10 cellular contexts compared by ENCODE assay signal in genomic region chr22:38981005-38981658, GRCh38. TPM values are rescaled to one million over a fixed set of nuclear protein-coding genes. Genes with fewer than 3 reads are reported as not detected.
A peak's percentile ranks its signal among the peaks of the same experiment; 100 is the strongest.
DNase-seq lines count a peak whose midpoint lies in the region; ATAC-seq and TF ChIP-seq lines count a peak whose summit lies in the region.
"Had no signal": no experiment of that assay in that cellular context is flagged by ENCODE, and none has a peak within 500 bp of the region (broad histone marks: within the 10 kb centered on the region; RNA-seq: fewer than 3 reads in every experiment).

No MANE protein-coding gene starts in this region.

- H3K27ac ChIP-seq in naive thymus-derived CD4-positive, alpha-beta T cell (ENCODE audit: low read depth, low read length), result no peak overlapping the region

- no peaks in the 10 kb centered on the region for H3K36me3 ChIP-seq in naive thymus-derived CD4-positive, alpha-beta T cell (ENCODE audit: control insufficient read depth in 2 of 3, insufficient read depth in 3 of 3, low read length in 3 of 3)

- intact Hi-C loops in naive thymus-derived CD4-positive, alpha-beta T cell (cut with micrococcal nuclease), result loop anchor here in 1 of 2 donors (10.0 kb wide), 1 partner anchor 276 kb away; the partner anchor contains the start of genes GTPBP1 and JOSD1

- H3K9me3 Mint-ChIP-seq in chondrocyte (ENCODE audit: low read depth), result peaks cover 8% of the 10 kb centered on the region
- H3K9me3 Mint-ChIP-seq in naive thymus-derived CD4-positive, alpha-beta T cell, result peaks cover 0 to 11% (median 4%) of the 10 kb centered on the region in 11 donors

- no peaks in the 10 kb centered on the region for H3K36me3 Mint-ChIP-seq in chondrocyte (ENCODE audit: low read depth)
- H3K36me3 Mint-ChIP-seq in naive thymus-derived CD4-positive, alpha-beta T cell, result peaks cover 0 to 22% (median 0%) of the 10 kb centered on the region in 5 donors

- H3K4me3 Mint-ChIP-seq in chondrocyte (ENCODE audit: unreplicated experiment), result no peak overlapping the region
- H3K4me3 Mint-ChIP-seq in naive thymus-derived CD4-positive, alpha-beta T cell, result peak overlapping the region; percentile 20 to 90 (median 86)

- no peak for ATAC-seq in naive thymus-derived CD4-positive, alpha-beta T cell
- ATAC-seq in GM19324 (IDR thresholded peaks at IDR 0.05; ENCODE audit: low FRiP score, unreplicated experiment) (no peak), HG02981 (IDR thresholded peaks at IDR 0.05; ENCODE audit: unreplicated experiment) (no peak), GM18517 (IDR thresholded peaks at IDR 0.05; ENCODE audit: unreplicated experiment) (no peak)

- CTCF ChIA-PET in naive thymus-derived CD4-positive, alpha-beta T cell (lab: Charles Lee), result interaction anchor here (1.8 kb wide), 1 partner anchor 23 kb away, joined by 5 read pairs; no protein-coding TSS in a partner anchor

- H3K27ac Mint-ChIP-seq in chondrocyte (ENCODE audit: unreplicated experiment), result peak overlapping the region; percentile 12
- peak overlapping the region in 4 of 9 donors; percentile 38 to 98 (median 80) for H3K27ac Mint-ChIP-seq in naive thymus-derived CD4-positive, alpha-beta T cell

- H3K4me1 Mint-ChIP-seq in chondrocyte (ENCODE audit: low read depth), result peaks cover 17% of the 10 kb centered on the region
- peaks cover 9 to 41% (median 12%) of the 10 kb centered on the region in 7 donors for H3K4me1 Mint-ChIP-seq in naive thymus-derived CD4-positive, alpha-beta T cell

- no peaks in the 10 kb centered on the region for H3K27me3 Mint-ChIP-seq in chondrocyte (ENCODE audit: low read depth)
- H3K27me3 Mint-ChIP-seq in naive thymus-derived CD4-positive, alpha-beta T cell, result peaks cover 0 to 5% (median 0%) of the 10 kb centered on the region in 5 donors

- H3K27me3 ChIP-seq in naive thymus-derived CD4-positive, alpha-beta T cell (ENCODE audit: control insufficient read depth in 2 of 2, insufficient read depth in 2 of 2, low read length in 2 of 2), result no peaks in the 10 kb centered on the region

- H3K4me3 ChIP-seq in naive thymus-derived CD4-positive, alpha-beta T cell (ENCODE audit: low read length), result no peak overlapping the region

- H3K9me3 ChIP-seq in naive thymus-derived CD4-positive, alpha-beta T cell (ENCODE audit: control insufficient read depth in 2 of 3, low read length in 3 of 3), result peaks cover 0 to 5% (median 0%) of the 10 kb centered on the region in 3 experiments

- POLR2A ChIA-PET in naive thymus-derived CD4-positive, alpha-beta T cell (lab: Charles Lee), result interaction anchor here (0.5 kb wide), 1 partner anchor 76 kb away, joined by 3 read pairs; no protein-coding TSS in a partner anchor

- peak; percentile 67 for TF ChIP-seq CTCF in chondrocyte (IDR thresholded peaks at IDR 0.05)

- H3K4me1 ChIP-seq in naive thymus-derived CD4-positive, alpha-beta T cell (ENCODE audit: control insufficient read depth in 2 of 2, insufficient read depth in 2 of 2, low read length in 2 of 2), result peaks cover 0 to 8% of the 10 kb centered on the region in 2 donors

- peak; percentile 45 for DNase-seq in COLO829 (ENCODE audit: low spot score)
- DNase-seq in HuH-7 (ENCODE audit: low spot score), result peak; percentile 32
- peak; percentile 49 for DNase-seq in chondrocyte (ENCODE audit: low spot score)
- DNase-seq in naive thymus-derived CD4-positive, alpha-beta T cell, result peak in 5 of 9 donors; percentile 19 to 25 (median 22)
- no peak for DNase-seq in NCI-H1048 (lab: John Stamatoyannopoulos, UW)

RNA-seq across cellular contexts. Expression of gene APOBEC3B, which starts 1.0 kb away (rescaled TPM):
- 1.5 to 2.9 TPM (median 2.4 TPM) in 3 replicates for total RNA-seq in chondrocyte
- total RNA-seq in naive thymus-derived CD4-positive, alpha-beta T cell, result 10 to 100 TPM in 2 of 5 experiments, 1 to 10 TPM in 1, under 1 TPM in 1, not detected in 1; 0.30 to 16.0 (median 7.1) TPM
- polyA plus RNA-seq in naive thymus-derived CD4-positive, alpha-beta T cell, result not detected

RNA-seq across cellular contexts. Expression of gene APOBEC3A, which starts 23.7 kb away (rescaled TPM):
- not detected in 3 replicates for total RNA-seq in chondrocyte
- 10 to 100 TPM in 2 of 5 experiments, not detected in 3; 15.7 to 79.1 TPM for total RNA-seq in naive thymus-derived CD4-positive, alpha-beta T cell
- polyA plus RNA-seq in naive thymus-derived CD4-positive, alpha-beta T cell, result under 1 TPM in 1 of 2 donors, not detected in 1; 0.13 TPM
- total RNA-seq: lung microvascular endothelial cell, NCI-H460 had no signal

RNA-seq across cellular contexts. Expression of gene APOBEC3C, which starts 32.9 kb away (rescaled TPM):
- 17.2 to 22.3 TPM (median 21.3 TPM) in 3 replicates for total RNA-seq in chondrocyte
- 100 to 1,000 TPM in 1 of 5 experiments, 10 to 100 TPM in 4; 16.4 to 102 (median 20.5) TPM for total RNA-seq in naive thymus-derived CD4-positive, alpha-beta T cell
- polyA plus RNA-seq in naive thymus-derived CD4-positive, alpha-beta T cell, result 10 to 100 TPM; 41.2 to 46.2 TPM

RNA-seq across cellular contexts. Expression of gene APOBEC3D, which starts 39.8 kb away (rescaled TPM):
- 0.37 to 0.79 TPM (median 0.44 TPM) in 3 replicates for total RNA-seq in chondrocyte
- 10 to 100 TPM; 10.9 to 40.8 (median 19.1) TPM for total RNA-seq in naive thymus-derived CD4-positive, alpha-beta T cell
- 1 to 10 TPM; 7.0 to 9.4 TPM for polyA plus RNA-seq in naive thymus-derived CD4-positive, alpha-beta T cell

RNA-seq across cellular contexts. Expression of gene APOBEC3F, which starts 59.5 kb away (rescaled TPM):
- total RNA-seq in chondrocyte, result 5.3 to 8.3 TPM (median 6.5 TPM) in 3 replicates
- total RNA-seq in naive thymus-derived CD4-positive, alpha-beta T cell, result 10 to 100 TPM; 12.5 to 40.4 (median 12.7) TPM
- polyA plus RNA-seq in naive thymus-derived CD4-positive, alpha-beta T cell, result 1 to 10 TPM; 4.9 to 9.1 TPM
